12 cellular contexts compared by ENCODE assay signal in the genomic region with DNA sequence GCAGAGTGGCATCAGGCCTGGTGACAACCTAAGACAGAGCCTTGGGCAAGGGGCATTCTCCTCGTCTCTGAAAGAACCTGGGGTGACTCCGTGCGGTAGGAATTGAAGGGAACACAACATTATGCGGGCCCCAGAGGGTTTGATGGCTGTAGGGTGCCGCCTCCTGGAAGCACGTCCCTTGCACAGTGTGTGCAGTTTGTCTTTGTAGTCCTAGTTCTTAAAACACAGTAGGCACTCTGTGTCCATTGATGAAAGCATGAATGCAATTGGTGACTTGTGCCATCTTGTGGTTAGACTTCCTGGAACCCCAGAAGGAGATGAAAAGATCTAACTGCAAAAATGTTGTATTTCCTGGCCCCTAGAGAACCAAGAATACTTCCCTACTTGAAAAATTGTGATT.
DNase-seq lines count a peak whose midpoint lies in the region; ATAC-seq lines count a peak whose summit lies in the region.
"Had no signal": no experiment of that assay in that cellular context is flagged by ENCODE, and none has a peak within 500 bp of the region (broad histone marks: within the 10 kb centered on the region; RNA-seq: fewer than 3 reads in every experiment).

No MANE protein-coding gene starts in this region.

- no peak for ATAC-seq in GM21723 (IDR thresholded peaks at IDR 0.05; ENCODE audit: unreplicated experiment)

- DNase-seq in NCI-H748 (lab: John Stamatoyannopoulos, UW; ENCODE audit: unreplicated experiment) (peak; percentile 25), NCI-H748 treated with DMSO at 0.1 percent for 48 hours (lab: John Stamatoyannopoulos, UW) (no peak), ELR (ENCODE audit: low read depth) (peak; percentile 5), SK-MEL-5 (ENCODE audit: low read depth, low spot score) (peak; percentile 77), islet precursor cell (peak; percentile 50), SKM-1 treated with dmso at 0.1 percent for 144 hours (lab: John Stamatoyannopoulos, UW; ENCODE audit: unreplicated experiment) (no peak), DMS153 treated with DMSO at 0.1 percent for 48 hours (lab: John Stamatoyannopoulos, UW; ENCODE audit: unreplicated experiment) (no peak)
- DNase-seq: adrenal gland; dermis blood vessel endothelial cell; stimulated activated CD4-positive, alpha-beta T cell treated with anti-CD3 and anti-CD28 coated beads, Interleukin-15, amount 100 ng/mL, for 24 hours; upper lobe of left lung had no signal

- in situ Hi-C loops in SK-MEL-5 (cut with HindIII; ENCODE audit: low pct_unique_long_range_greater_than_20kb, low sequenced_read_pairs) = no loop called here

Comparison
In these comparisons a context has a peak if more than half of its experiments do, and no peak if none do; other contexts are left out.
1. DNase-seq: peak in NCI-H748 (single experiment), ELR (single experiment), SK-MEL-5 (single experiment) and islet precursor cell (single experiment); none in NCI-H748 treated with DMSO at 0.1 percent for 48 hours (single experiment), SKM-1 treated with dmso at 0.1 percent for 144 hours (single experiment) and DMS153 treated with DMSO at 0.1 percent for 48 hours (single experiment).